19 cellular contexts compared by ENCODE assay signal in the genomic region with DNA sequence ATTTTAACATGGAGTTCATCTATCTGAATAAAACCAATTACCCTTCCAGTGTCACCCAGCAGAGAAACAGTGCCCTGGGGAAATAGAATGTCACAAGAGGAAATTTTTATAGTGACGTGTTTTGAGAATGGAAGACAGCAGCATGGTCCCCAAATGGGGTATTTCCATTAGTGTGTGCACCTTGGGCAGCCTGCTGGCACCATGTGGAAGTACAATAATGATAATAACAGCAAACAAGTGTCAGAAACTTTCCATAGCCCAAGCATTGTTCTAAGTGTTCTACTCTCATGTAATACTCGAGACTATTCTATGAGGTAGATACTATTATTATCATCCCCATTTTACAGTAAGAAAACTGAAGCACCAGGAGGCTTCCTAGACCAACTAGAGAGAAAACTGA. TPM values are rescaled to one million over a fixed set of nuclear protein-coding genes. Genes with fewer than 3 reads are reported as not detected.
A peak's percentile ranks its signal among the peaks of the same experiment; 100 is the strongest.
DNase-seq lines count a peak whose midpoint lies in the region; ATAC-seq and TF ChIP-seq lines count a peak whose summit lies in the region.
"Had no signal": no experiment of that assay in that cellular context is flagged by ENCODE, and none has a peak within 500 bp of the region (broad histone marks: within the 10 kb centered on the region; RNA-seq: fewer than 3 reads in every experiment).

No MANE protein-coding gene starts in this region.

- H2AFZ ChIP-seq in ACC112 (ENCODE audit: low read length, unreplicated experiment), result no peak overlapping the region

- TF ChIP-seq CTCF in GM12873 (IDR thresholded peaks at IDR 0.05; ENCODE audit: insufficient read depth, low read depth, low read length, missing control alignments) (peak; percentile 19), astrocyte of the spinal cord (IDR thresholded peaks at IDR 0.05; ENCODE audit: low read depth, low read length) (peak; percentile 20), kidney epithelial cell (IDR thresholded peaks at IDR 0.05; ENCODE audit: insufficient read depth, low read length, poor library complexity, severe bottlenecking) (peak; percentile 14)
- no peak for TF ChIP-seq CTCF in CD4-positive, alpha-beta T cell (IDR thresholded peaks at IDR 0.05)

- intact Hi-C loops in CD4-positive, alpha-beta T cell (cut with DNase I, micrococcal nuclease), result no loop called here

- H3K4me1 Mint-ChIP-seq in CD4-positive, alpha-beta T cell (ENCODE audit: low read depth), result no peaks in the 10 kb centered on the region

- TF ChIP-seq POLR2A in GM18505 (IDR thresholded peaks at IDR 0.05; ENCODE audit: borderline replicate concordance, extremely low read depth, insufficient read depth, insufficient read length), result no peak

- H3K79me2 ChIP-seq in ACC112 (ENCODE audit: control insufficient read depth, insufficient read depth, low read length, unreplicated experiment), result no peaks in the 10 kb centered on the region

- H3K27me3 Mint-ChIP-seq in CD4-positive, alpha-beta T cell, result peaks cover 34% of the 10 kb centered on the region

- no peak overlapping the region for H3K27ac Mint-ChIP-seq in CD4-positive, alpha-beta T cell
- H3K27ac Mint-ChIP-seq: immature natural killer cell had no signal

- H3K27me3 ChIP-seq in ACC112 (ENCODE audit: insufficient read depth, low read length) (peaks cover 36% of the 10 kb centered on the region), kidney epithelial cell (ENCODE audit: control insufficient read depth, insufficient read depth, low read length) (peaks cover 10% of the 10 kb centered on the region)
- peaks cover 13% of the 10 kb centered on the region for H3K27me3 ChIP-seq in CD4-positive, alpha-beta T cell (ENCODE audit: control insufficient read depth, insufficient read depth, low read length)
- H3K27me3 ChIP-seq: BLaER1 treated with 17β-estradiol and CSF1 and Interleukin-3, amounts not matched to agents 10 nM and 100 nM; body of pancreas; pancreas had no signal

- H3K4me3 Mint-ChIP-seq in CD4-positive, alpha-beta T cell, result no peak overlapping the region
- H3K4me3 Mint-ChIP-seq: immature natural killer cell had no signal

- DNase-seq in astrocyte of the spinal cord (ENCODE audit: low read depth, low spot score) (no peak), kidney epithelial cell (ENCODE audit: low read depth) (no peak), hippocampal formation (lab: John Stamatoyannopoulos, UW) (no peak)
- no peak for DNase-seq in activated CD4-positive, CD25-positive, alpha-beta regulatory T cell (lab: John Stamatoyannopoulos, UW)
- DNase-seq in CD4-positive, alpha-beta T cell, result no peak
- DNase-seq: activated CD8-positive, alpha-beta memory T cell treated with anti-CD3 and anti-CD28 coated beads for 24 hours; activated gamma-delta T cell treated with Interleukin-2 at 50 U/mL for 16 hours; body of pancreas; effector CD4-positive, alpha-beta T cell; gastrocnemius medialis; immature natural killer cell; midbrain; NCI-H2171 treated with DMSO at 0.1 percent for 48 hours; pancreas had no signal

- H3K9me3 Mint-ChIP-seq in CD4-positive, alpha-beta T cell, result no peaks in the 10 kb centered on the region

- CTCF ChIA-PET in CD4-positive, alpha-beta T cell (lab: Charles Lee), result no interaction called here

- no peaks in the 10 kb centered on the region for H3K9me3 ChIP-seq in CD4-positive, alpha-beta T cell (ENCODE audit: control insufficient read depth, low read length)
- H3K9me3 ChIP-seq: body of pancreas, gastrocnemius medialis, pancreas had no signal

- in situ Hi-C loops in astrocyte of the spinal cord (cut with HindIII; ENCODE audit: low sequenced_read_pairs), result no loop called here

- POLR2A ChIA-PET in CD4-positive, alpha-beta T cell (lab: Charles Lee), result no interaction called here

- ATAC-seq in GM18505 (IDR thresholded peaks at IDR 0.05; ENCODE audit: unreplicated experiment), result no peak
- ATAC-seq in CD4-positive, alpha-beta T cell (ENCODE audit: poor library complexity), result no peak
- ATAC-seq: body of pancreas, gastrocnemius medialis, pancreas had no signal

- H3K4me3 ChIP-seq in ACC112 (ENCODE audit: low read depth, low read length) (peak overlapping the region; percentile 95; the same call in 1 of the 2 replicates), astrocyte of the spinal cord (ENCODE audit: low read depth, low read length) (no peak overlapping the region), kidney epithelial cell (ENCODE audit: low read depth, low read length) (no peak overlapping the region)
- H3K4me3 ChIP-seq: BLaER1 treated with 17β-estradiol and CSF1 and Interleukin-3, amounts not matched to agents 10 nM and 100 nM; body of pancreas; gastrocnemius medialis; SK-N-MC had no signal

- peaks cover 7% of the 10 kb centered on the region for H3K4me1 ChIP-seq in ACC112 (ENCODE audit: control insufficient read depth, insufficient read depth, low read length, unreplicated experiment)
- H3K4me1 ChIP-seq: gastrocnemius medialis, pancreas had no signal

- H3K36me3 ChIP-seq in ACC112 (ENCODE audit: insufficient read depth, low read length), result no peaks in the 10 kb centered on the region
- H3K36me3 ChIP-seq in kidney epithelial cell (ENCODE audit: control insufficient read depth, insufficient read depth, low read length), result no peaks in the 10 kb centered on the region
- H3K36me3 ChIP-seq: BLaER1 treated with 17β-estradiol and CSF1 and Interleukin-3, amounts not matched to agents 10 nM and 100 nM; gastrocnemius medialis; pancreas had no signal

- no peaks in the 10 kb centered on the region for H3K36me3 Mint-ChIP-seq in CD4-positive, alpha-beta T cell (ENCODE audit: low read depth)
- H3K36me3 Mint-ChIP-seq: immature natural killer cell had no signal

- H3K27ac ChIP-seq in ACC112 (ENCODE audit: low read depth, low read length), result no peak overlapping the region
- no peak overlapping the region for H3K27ac ChIP-seq in CD4-positive, alpha-beta T cell (ENCODE audit: low read depth, low read length)
- H3K27ac ChIP-seq: BLaER1 treated with 17β-estradiol and CSF1 and Interleukin-3, amounts not matched to agents 10 nM and 100 nM; body of pancreas; gastrocnemius medialis; pancreas; SK-N-MC had no signal

RNA-seq across cellular contexts. Expression of a gene that starts 2.2 kb away (rescaled TPM):
- total RNA-seq in kidney epithelial cell, result 2.3 and 2.6 TPM in 2 replicates
- total RNA-seq in CD4-positive, alpha-beta T cell, result not detected
